In genomic region chr17:4304417-4305027, GRCh38 we compare ENCODE assay signal across 8 cellular contexts. TPM values are rescaled to one million over a fixed set of nuclear protein-coding genes. Genes with fewer than 3 reads are reported as not detected.
DNase-seq lines count a peak whose midpoint lies in the region; ATAC-seq and TF ChIP-seq lines count a peak whose summit lies in the region.

No MANE protein-coding gene starts in this region.

- no peaks in the 10 kb centered on the region for H3F3A ChIP-seq in neural cell (ENCODE audit: insufficient read depth, low read length, poor library complexity, severe bottlenecking)

- no peak overlapping the region for H3K4me3 Mint-ChIP-seq in activated CD8-positive, alpha-beta T cell treated with anti-CD3 and anti-CD28 coated beads for 36 hours

- peak; percentile 74 for ATAC-seq in activated CD8-positive, alpha-beta T cell treated with anti-CD3 and anti-CD28 coated beads for 36 hours
- no peak for ATAC-seq in GM18520 (IDR thresholded peaks at IDR 0.05; ENCODE audit: unreplicated experiment)

- H3K4me1 ChIP-seq in esophagus muscularis mucosa: peaks cover 26 to 63% (median 47%) of the 10 kb centered on the region in 4 donors
- H3K4me1 ChIP-seq in transverse colon: peaks cover 0 to 11% (median 1%) of the 10 kb centered on the region in 4 donors

- H3K9ac ChIP-seq in neural cell (ENCODE audit: low read length): no peak overlapping the region

- H3K4me1 Mint-ChIP-seq in activated CD8-positive, alpha-beta T cell treated with anti-CD3 and anti-CD28 coated beads for 36 hours (ENCODE audit: low read depth): peaks cover 10% of the 10 kb centered on the region

- TF ChIP-seq RAD21 in neural cell (conservative IDR thresholded peaks at IDR 0.05): peak; percentile 61

- H3K27me3 ChIP-seq in esophagus muscularis mucosa (no peaks in the 10 kb centered on the region), neural cell (ENCODE audit: insufficient read depth, low read depth, low read length) (no peaks in the 10 kb centered on the region), transverse colon (no peaks in the 10 kb centered on the region)

- H3K36me3 ChIP-seq in esophagus muscularis mucosa (peaks cover 0 to 33% (median 20%) of the 10 kb centered on the region in 4 donors), neural cell (ENCODE audit: insufficient read depth, low read length) (no peaks in the 10 kb centered on the region), transverse colon (peaks cover 0 to 17% (median 0%) of the 10 kb centered on the region in 4 donors)

- DNase-seq in NCI-H345 (lab: John Stamatoyannopoulos, UW): peak; percentile 20
- peak; percentile 77 for DNase-seq in activated CD8-positive, alpha-beta T cell treated with anti-CD3 and anti-CD28 coated beads for 36 hours
- DNase-seq in esophagus muscularis mucosa (ENCODE audit: extremely low spot score): no peak
- DNase-seq in transverse colon: peak; percentile 46

- TF ChIP-seq EP300 in esophagus muscularis mucosa (IDR thresholded peaks at IDR 0.05) (no peak), neural cell (conservative IDR thresholded peaks at IDR 0.05; ENCODE audit: poor library complexity, severe bottlenecking) (no peak), transverse colon (IDR thresholded peaks at IDR 0.05; ENCODE audit: low read depth) (no peak)

- H3K27ac ChIP-seq in 22Rv1: no peak overlapping the region
- peak overlapping the region in 1 of 4 donors; percentile 21 for H3K27ac ChIP-seq in esophagus muscularis mucosa (replicated peaks in 1 of 4)
- H3K27ac ChIP-seq in neural cell (ENCODE audit: low read length): no peak overlapping the region
- H3K27ac ChIP-seq in transverse colon: no peak overlapping the region

- in situ Hi-C loops in transverse colon (cut with MboI; ENCODE audit: low pct_ligation_motif_present in 1 of 4, low pct_unique_long_range_greater_than_20kb in 1 of 4, low sequenced_read_pairs in 3 of 4): loop anchor here in 1 of 4 donors (10.0 kb wide), 1 partner anchor 90 kb away; no protein-coding TSS in a partner anchor

- H3K36me3 Mint-ChIP-seq in activated CD8-positive, alpha-beta T cell treated with anti-CD3 and anti-CD28 coated beads for 36 hours (ENCODE audit: low read depth): peaks cover 10% of the 10 kb centered on the region

- H3K79me2 ChIP-seq in neural cell (replicated peaks; ENCODE audit: insufficient read depth, low read length): peaks cover 14% of the 10 kb centered on the region

- no peaks in the 10 kb centered on the region for H3K9me2 ChIP-seq in neural cell (ENCODE audit: insufficient read depth, low read length)

- no peak overlapping the region for H2AFZ ChIP-seq in neural cell (ENCODE audit: low read depth, low read length)

- H3K27me3 Mint-ChIP-seq in activated CD8-positive, alpha-beta T cell treated with anti-CD3 and anti-CD28 coated beads for 36 hours: no peaks in the 10 kb centered on the region

- H3K9me3 ChIP-seq in esophagus muscularis mucosa (no peaks in the 10 kb centered on the region), neural cell (ENCODE audit: low read length) (no peaks in the 10 kb centered on the region), transverse colon (no peaks in the 10 kb centered on the region)

- H3K9me3 Mint-ChIP-seq in activated CD8-positive, alpha-beta T cell treated with anti-CD3 and anti-CD28 coated beads for 36 hours: no peaks in the 10 kb centered on the region

- intact Hi-C loops in activated CD8-positive, alpha-beta T cell treated with anti-CD3 and anti-CD28 coated beads for 36 hours (cut with micrococcal nuclease): no loop called here
- intact Hi-C loops in esophagus muscularis mucosa (cut with DNase I): loop anchor here (2.0 to 5.0 kb wide), 2 partner anchors 90 to 108 kb away; no protein-coding TSS in a partner anchor
- intact Hi-C loops in transverse colon (cut with DNase I; ENCODE audit: low total_unique reads): loop anchor here (10.0 kb wide), 1 partner anchor 90 kb away; no protein-coding TSS in a partner anchor

- WGBS in esophagus muscularis mucosa: 46% methylated on average over 6 of the region's 6 CpGs
- 40 to 42% methylated on average over 5 to 6 of the region's 6 CpGs for WGBS in transverse colon (ENCODE audit: low coverage in 1 of 2), 2 donors

- H4K20me1 ChIP-seq in neural cell (ENCODE audit: insufficient read depth): no peaks in the 10 kb centered on the region

- no peak overlapping the region for H3K4me2 ChIP-seq in neural cell (ENCODE audit: low read length)

- no peak overlapping the region for H3K4me3 ChIP-seq in esophagus muscularis mucosa
- no peak overlapping the region for H3K4me3 ChIP-seq in neural cell (ENCODE audit: low read length)
- H3K4me3 ChIP-seq in transverse colon: no peak overlapping the region

- TF ChIP-seq POLR2A in esophagus muscularis mucosa (IDR thresholded peaks at IDR 0.05; ENCODE audit: low read depth) (no peak), transverse colon (IDR thresholded peaks at IDR 0.05) (no peak)

- CTCF ChIA-PET in activated CD8-positive, alpha-beta T cell treated with anti-CD3 and anti-CD28 coated beads for 36 hours (lab: Charles Lee): interaction anchor here (0.8 to 2.7 kb wide), 19 partner anchors 12 to 126 kb away, joined by 3 to 12 read pairs (median 4); no protein-coding TSS in a partner anchor

- POLR2A ChIA-PET in activated CD8-positive, alpha-beta T cell treated with anti-CD3 and anti-CD28 coated beads for 36 hours (lab: Charles Lee): interaction anchor here (0.7 to 1.0 kb wide), 2 partner anchors 12 to 15 kb away, joined by 4 read pairs; no protein-coding TSS in a partner anchor

- peak; percentile 90 for TF ChIP-seq CTCF in 22Rv1 (IDR thresholded peaks at IDR 0.05)
- peak; percentile 69 for TF ChIP-seq CTCF in GM12873 (IDR thresholded peaks at IDR 0.05; ENCODE audit: insufficient read depth, low read depth, low read length, missing control alignments)
- peak; percentile 83 for TF ChIP-seq CTCF in activated CD8-positive, alpha-beta T cell treated with anti-CD3 and anti-CD28 coated beads for 36 hours (IDR thresholded peaks at IDR 0.05)
- TF ChIP-seq CTCF in esophagus muscularis mucosa (IDR thresholded peaks at IDR 0.05): peak; percentile 56 to 74 (median 64)
- TF ChIP-seq CTCF in neural cell (IDR thresholded peaks at IDR 0.05; ENCODE audit: poor library complexity, severe bottlenecking): peak; percentile 72
- TF ChIP-seq CTCF in transverse colon (IDR thresholded peaks at IDR 0.05): peak; percentile 58 to 82 (median 71)

- H3K27ac Mint-ChIP-seq in activated CD8-positive, alpha-beta T cell treated with anti-CD3 and anti-CD28 coated beads for 36 hours: no peak overlapping the region

TF ChIP-seq in neural cell, 6 proteins besides CTCF, POLR2A, EP300 and RAD21:
- TF ChIP-seq SMC3 (conservative IDR thresholded peaks at IDR 0.05; ENCODE audit: poor library complexity): peak; percentile 67
- no peak for TF ChIP-seq REST (IDR thresholded peaks at IDR 0.05; ENCODE audit: borderline replicate concordance)
TF ChIP-seq in neural cell: peak in this region for 1.

RNA-seq across cellular contexts. Expression of gene ANKFY1, which starts 40.7 kb away (rescaled TPM):
- total RNA-seq in activated CD8-positive, alpha-beta T cell treated with anti-CD3 and anti-CD28 coated beads for 36 hours: 10 to 100 TPM; 46.3 to 46.8 TPM
- total RNA-seq in esophagus muscularis mucosa (10 to 100 TPM; 28.2 to 41.0 (median 36.7) TPM), transverse colon (10 to 100 TPM; 53.0 to 69.9 (median 54.7) TPM)
- 25.6 and 29.5 TPM in 2 replicates for polyA plus RNA-seq in neural cell
- 73.3 and 87.2 TPM in 2 replicates for polyA minus RNA-seq in neural cell
